In genomic region chr16:71954180-71954579, GRCh38 we compare ENCODE assay signal across 23 cellular contexts. TPM values are rescaled to one million over a fixed set of nuclear protein-coding genes. Genes with fewer than 3 reads are reported as not detected.
"Had no signal": no experiment of that assay in that cellular context is flagged by ENCODE, and none has a peak within 500 bp of the region (broad histone marks: within the 10 kb centered on the region; RNA-seq: fewer than 3 reads in every experiment).

No MANE protein-coding gene starts in this region.

- ATAC-seq: Panc1, PC-3 had no signal

- DNase-seq: KBM-7; NCI-H1092; NCI-H1105 treated with DMSO at 0.1 percent for 48 hours; NCI-H1417 treated with DMSO at 0.1 percent for 48 hours; NCI-H146; NCI-H1694 treated with DMSO at 0.1 percent for 48 hours; NCI-H1930; NCI-H2081; NCI-H2107; NCI-H2227 treated with DMSO at 0.1 percent for 48 hours; NCI-H524; NCI-H69; NCI-H774; NK-92 treated with Interleukin-12 subunit alpha and Interleukin-12 subunit beta, amount 100 ng/mL, for 24 hours; PC-3; SHP77 had no signal

- H3K27ac ChIP-seq: RWPE1 had no signal

RNA-seq across cellular contexts. Expression of gene PKD1L3, which starts 46.0 kb away (rescaled TPM):
- total RNA-seq: HT1080, LHCN-M2, MCF 10A, NCI-H460, PC-3, SK-MEL-5 had no signal
